In the genomic region with DNA sequence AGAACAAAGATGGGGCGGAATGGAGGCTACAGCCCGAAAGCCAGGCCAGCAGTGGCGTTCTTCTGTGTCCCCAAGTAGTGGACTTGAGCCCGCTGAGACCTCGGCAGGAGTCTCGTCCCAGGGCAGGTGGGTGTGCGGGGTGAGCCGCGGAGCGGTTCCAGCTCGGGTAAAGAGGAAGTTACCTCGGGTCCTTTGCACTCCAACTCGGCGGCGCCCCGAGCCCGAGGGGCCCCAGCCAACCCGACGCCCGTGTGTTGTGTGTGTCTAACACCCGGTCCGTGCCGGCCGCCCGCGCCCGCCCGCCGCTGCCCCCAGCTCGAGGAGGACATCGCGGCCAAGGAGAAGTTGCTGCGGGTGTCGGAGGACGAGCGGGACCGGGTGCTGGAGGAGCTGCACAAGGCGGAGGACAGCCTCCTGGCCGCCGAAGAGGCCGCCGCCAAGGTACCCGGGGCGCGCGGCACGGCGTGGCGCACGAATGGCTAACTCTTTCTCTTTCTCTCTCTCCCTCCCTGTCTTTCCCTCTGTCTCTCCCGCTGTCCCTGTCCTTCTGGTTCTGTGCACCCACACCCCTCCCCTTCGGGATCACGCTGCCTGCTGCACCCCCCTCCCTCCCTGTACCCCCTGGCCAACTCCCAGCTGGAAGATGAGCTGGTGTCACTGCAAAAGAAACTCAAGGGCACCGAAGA, we compare ENCODE assay signal across 8 cellular contexts. TPM values are rescaled to one million over a fixed set of nuclear protein-coding genes. Genes with fewer than 3 reads are reported as not detected.
A peak's percentile ranks its signal among the peaks of the same experiment; 100 is the strongest.
DNase-seq lines count a peak whose midpoint lies in the region; ATAC-seq and TF ChIP-seq lines count a peak whose summit lies in the region.

No MANE protein-coding gene starts in this region.

- no peaks in the 10 kb centered on the region for H3K9me3 Mint-ChIP-seq in activated CD4-positive, alpha-beta T cell treated with anti-CD3 and anti-CD28 coated beads, Interleukin-2, amount 10 ng/mL, durations not matched to agents 24 days and 14 days

- peaks cover 0 to 49% (median 14%) of the 10 kb centered on the region in 12 donors for H3K4me1 ChIP-seq in heart left ventricle

- H3K4me3 Mint-ChIP-seq in activated CD4-positive, alpha-beta T cell treated with anti-CD3 and anti-CD28 coated beads, Interleukin-2, amount 10 ng/mL, durations not matched to agents 24 days and 14 days: peak overlapping the region; percentile 73

- peak in 1 of 4 donors; percentile 3 for ATAC-seq in heart left ventricle
- ATAC-seq in GM18858 (IDR thresholded peaks at IDR 0.05; ENCODE audit: unreplicated experiment): no peak
- no peak for ATAC-seq in GM21825 (IDR thresholded peaks at IDR 0.05; ENCODE audit: unreplicated experiment)

- H3K27me3 ChIP-seq in heart left ventricle: peaks cover 0 to 70% (median 0%) of the 10 kb centered on the region in 9 donors

- no peaks in the 10 kb centered on the region for H3K9me3 ChIP-seq in heart left ventricle

- DNase-seq in activated CD4-positive, alpha-beta T cell treated with anti-CD3 and anti-CD28 coated beads, Interleukin-2, amount 10 ng/mL, durations not matched to agents 24 days and 14 days: peak; percentile 62
- DNase-seq in activated CD4-positive, alpha-beta T cell treated with anti-CD3 and anti-CD28 coated beads, Interleukin-2, amount 50 U/mL, for 4 hours: no peak
- DNase-seq in activated T-cell treated with anti-CD3 and anti-CD28 coated beads, Interleukin-2, amount 50 U/mL, for 48 hours: peak; percentile 29 to 35
- peak in 4 of 5 donors; percentile 39 to 77 (median 54) for DNase-seq in heart left ventricle
- peak; percentile 68 for DNase-seq in retina
- no peak for DNase-seq in A172 (ENCODE audit: low spot score)

- peak in 1 of 2 donors; percentile 28 for TF ChIP-seq POLR2A in heart left ventricle (IDR thresholded peaks at IDR 0.05)

- peak overlapping the region; percentile 88 to 99 (median 96) for H3K27ac ChIP-seq in heart left ventricle

- H3K27ac Mint-ChIP-seq in activated CD4-positive, alpha-beta T cell treated with anti-CD3 and anti-CD28 coated beads, Interleukin-2, amount 10 ng/mL, durations not matched to agents 24 days and 14 days: no peak overlapping the region

- peaks cover 0 to 38% (median 19%) of the 10 kb centered on the region in 9 donors for H3K36me3 ChIP-seq in heart left ventricle

- TF ChIP-seq CTCF in heart left ventricle (IDR thresholded peaks at IDR 0.05): no peak

- H3K36me3 Mint-ChIP-seq in activated CD4-positive, alpha-beta T cell treated with anti-CD3 and anti-CD28 coated beads, Interleukin-2, amount 10 ng/mL, durations not matched to agents 24 days and 14 days (ENCODE audit: low read depth): no peaks in the 10 kb centered on the region

- H3K4me3 ChIP-seq in heart left ventricle: peak overlapping the region; percentile 54 to 95 (median 85)

- 0 to 2% (median 1%) methylated on average over 42 to 54 of the region's 54 CpGs for WGBS in heart left ventricle, 4 donors

- H3K27me3 Mint-ChIP-seq in activated CD4-positive, alpha-beta T cell treated with anti-CD3 and anti-CD28 coated beads, Interleukin-2, amount 10 ng/mL, durations not matched to agents 24 days and 14 days: peaks cover 78% of the 10 kb centered on the region

- H3K4me1 Mint-ChIP-seq in activated CD4-positive, alpha-beta T cell treated with anti-CD3 and anti-CD28 coated beads, Interleukin-2, amount 10 ng/mL, durations not matched to agents 24 days and 14 days: peaks cover 9% of the 10 kb centered on the region

- intact Hi-C loops in activated CD4-positive, alpha-beta T cell treated with anti-CD3 and anti-CD28 coated beads, Interleukin-2, amount 10 ng/mL, durations not matched to agents 24 days and 14 days (cut with micrococcal nuclease): no loop called here
- intact Hi-C loops in heart left ventricle (cut with DNase I): loop anchor here (1.0 to 10.0 kb wide), 10 partner anchors 41 to 261 kb away; no protein-coding TSS in a partner anchor

RNA-seq across cellular contexts. Expression of gene TPM1, which starts 1.0 kb away (rescaled TPM):
- 10.1 and 10.6 TPM in 2 replicates for total RNA-seq in activated CD4-positive, alpha-beta T cell treated with anti-CD3 and anti-CD28 coated beads, Interleukin-2, amount 10 ng/mL, durations not matched to agents 24 days and 14 days
- total RNA-seq in heart left ventricle: over 10,000 TPM in 7 of 9 donors, 1,000 to 10,000 TPM in 2; 9,722 to 18,689 (median 13,330) TPM
- polyA plus RNA-seq in heart left ventricle: over 10,000 TPM; 13,651 to 16,217 TPM
- total RNA-seq in A172 (2014; rRNA removed; shearing (Covaris generic)): 666 and 678 TPM in 2 replicates

Comparison
In these comparisons a context has a peak if more than half of its experiments do, and no peak if none do; other contexts are left out.
1. DNase-seq: peak in activated CD4-positive, alpha-beta T cell treated with anti-CD3 and anti-CD28 coated beads, Interleukin-2, amount 10 ng/mL, durations not matched to agents 24 days and 14 days (single experiment), activated T-cell treated with anti-CD3 and anti-CD28 coated beads, Interleukin-2, amount 50 U/mL, for 48 hours (2 of 2), heart left ventricle (4 of 5) and retina (single experiment); none in activated CD4-positive, alpha-beta T cell treated with anti-CD3 and anti-CD28 coated beads, Interleukin-2, amount 50 U/mL, for 4 hours (0 of 2) and A172 (single experiment).
2. RNA of gene TPM1, which starts 1.0 kb away (total RNA-seq): 9,722 to 18,689 TPM in heart left ventricle and 666 to 678 TPM in A172; 10.1 to 10.6 TPM in activated CD4-positive, alpha-beta T cell treated with anti-CD3 and anti-CD28 coated beads, Interleukin-2, amount 10 ng/mL, durations not matched to agents 24 days and 14 days; every median in the first group is over 10 times any median in the second.